In genomic region chr5:139569276-139569955, GRCh38 we compare ENCODE assay signal across 18 cellular contexts. TPM values are rescaled to one million over a fixed set of nuclear protein-coding genes. Genes with fewer than 3 reads are reported as not detected.
DNase-seq lines count a peak whose midpoint lies in the region; ATAC-seq and TF ChIP-seq lines count a peak whose summit lies in the region.
"Had no signal": no experiment of that assay in that cellular context is flagged by ENCODE, and none has a peak within 500 bp of the region (broad histone marks: within the 10 kb centered on the region; RNA-seq: fewer than 3 reads in every experiment).

No MANE protein-coding gene starts in this region.

- H3K27ac Mint-ChIP-seq in stimulated activated naive CD8-positive, alpha-beta T cell treated with anti-CD3 and anti-CD28 coated beads, Interleukin-15, Interleukin-2, amounts not matched to agents 100 ng/mL and 50 ng/mL, for 24 hours = peak overlapping the region; percentile 57
- H3K27ac Mint-ChIP-seq in WTC11 = peak overlapping the region; percentile 92

- H3K36me3 Mint-ChIP-seq in stimulated activated naive CD8-positive, alpha-beta T cell treated with anti-CD3 and anti-CD28 coated beads, Interleukin-15, Interleukin-2, amounts not matched to agents 100 ng/mL and 50 ng/mL, for 24 hours (ENCODE audit: low read depth) = peaks cover 61% of the 10 kb centered on the region
- H3K36me3 Mint-ChIP-seq in WTC11 = peaks cover 30% of the 10 kb centered on the region

- peak overlapping the region in 1 of 4 donors; percentile 19 for H3K27ac ChIP-seq in gastrocnemius medialis
- no peak overlapping the region for H3K27ac ChIP-seq in substantia nigra (ENCODE audit: low read depth, low read length, poor library complexity, severe bottlenecking)
- H3K27ac ChIP-seq: esophagus muscularis mucosa, psoas muscle had no signal

- ATAC-seq in stimulated activated naive CD8-positive, alpha-beta T cell treated with anti-CD3 and anti-CD28 coated beads, Interleukin-15, Interleukin-2, amounts not matched to agents 100 U/mL and 50 U/mL, for 24 hours = no peak
- ATAC-seq in WTC11 = no peak
- ATAC-seq in gastrocnemius medialis = no peak
- ATAC-seq in GM21576 (IDR thresholded peaks at IDR 0.05; ENCODE audit: unreplicated experiment) = no peak
- ATAC-seq: activated T-cell treated with anti-CD3 and anti-CD28 coated beads, Interleukin-2, amount 50 U/mL, for 4 hours; HCT116; mucosa of descending colon; psoas muscle had no signal

- in situ Hi-C loops in gastrocnemius medialis (cut with MboI; ENCODE audit: low sequenced_read_pairs in 4 of 4) = no loop called here

- no peaks in the 10 kb centered on the region for H3K9me3 ChIP-seq in gastrocnemius medialis
- H3K9me3 ChIP-seq: esophagus muscularis mucosa, mucosa of descending colon, psoas muscle had no signal

- DNase-seq in stimulated activated naive CD8-positive, alpha-beta T cell treated with anti-CD3 and anti-CD28 coated beads, Interleukin-15, Interleukin-2, amounts not matched to agents 100 U/mL and 50 U/mL, for 24 hours = no peak
- DNase-seq in WTC11 (ENCODE audit: low spot score) (no peak), hepatic stellate cell (ENCODE audit: low spot score) (peak; percentile 49), gastrocnemius medialis (no peak), substantia nigra (lab: John Stamatoyannopoulos, UW) (no peak), hippocampal formation (lab: John Stamatoyannopoulos, UW) (no peak)
- DNase-seq: activated T-cell treated with anti-CD3 and anti-CD28 coated beads, Interleukin-2, amount 50 U/mL, for 4 hours; central memory CD4-positive, alpha-beta T cell; GF-D8; mucosa of descending colon; NCI-H1092; NCI-H345; psoas muscle; stimulated activated naive CD4-positive, alpha-beta T cell had no signal

- H3K9me3 Mint-ChIP-seq in stimulated activated naive CD8-positive, alpha-beta T cell treated with anti-CD3 and anti-CD28 coated beads, Interleukin-15, Interleukin-2, amounts not matched to agents 100 ng/mL and 50 ng/mL, for 24 hours = no peaks in the 10 kb centered on the region
- H3K9me3 Mint-ChIP-seq in WTC11 = no peaks in the 10 kb centered on the region
- H3K9me3 Mint-ChIP-seq: activated T-cell treated with anti-CD3 and anti-CD28 coated beads, Interleukin-2, amount 50 U/mL, for 4 hours had no signal

- H3K4me1 Mint-ChIP-seq in stimulated activated naive CD8-positive, alpha-beta T cell treated with anti-CD3 and anti-CD28 coated beads, Interleukin-15, Interleukin-2, amounts not matched to agents 100 ng/mL and 50 ng/mL, for 24 hours (ENCODE audit: low read depth) = peaks cover 87% of the 10 kb centered on the region
- peaks cover 16% of the 10 kb centered on the region for H3K4me1 Mint-ChIP-seq in WTC11

- H3K27me3 Mint-ChIP-seq in stimulated activated naive CD8-positive, alpha-beta T cell treated with anti-CD3 and anti-CD28 coated beads, Interleukin-15, Interleukin-2, amounts not matched to agents 100 ng/mL and 50 ng/mL, for 24 hours = no peaks in the 10 kb centered on the region
- H3K27me3 Mint-ChIP-seq in WTC11 (ENCODE audit: low read depth) = no peaks in the 10 kb centered on the region

- H3K4me3 Mint-ChIP-seq in stimulated activated naive CD8-positive, alpha-beta T cell treated with anti-CD3 and anti-CD28 coated beads, Interleukin-15, Interleukin-2, amounts not matched to agents 100 ng/mL and 50 ng/mL, for 24 hours = peak overlapping the region; percentile 47
- no peak overlapping the region for H3K4me3 Mint-ChIP-seq in WTC11
- H3K4me3 Mint-ChIP-seq: activated T-cell treated with anti-CD3 and anti-CD28 coated beads, Interleukin-2, amount 50 U/mL, for 4 hours had no signal

- TF ChIP-seq CTCF in WTC11 (IDR thresholded peaks at IDR 0.05) = no peak
- no peak for TF ChIP-seq CTCF in gastrocnemius medialis (IDR thresholded peaks at IDR 0.05 in 4 of 5, conservative IDR thresholded peaks at IDR 0.05 in 1 of 5)

- intact Hi-C loops in gastrocnemius medialis (cut with DNase I; ENCODE audit: low total_unique reads) = no loop called here

- CTCF ChIA-PET in WTC11 (lab: Charles Lee) = no interaction called here

- peaks cover 48% of the 10 kb centered on the region in 2 donors for H3K4me1 ChIP-seq in gastrocnemius medialis

- H3K36me3 ChIP-seq in gastrocnemius medialis = no peaks in the 10 kb centered on the region

- no peaks in the 10 kb centered on the region for H3K27me3 ChIP-seq in gastrocnemius medialis
- H3K27me3 ChIP-seq: esophagus muscularis mucosa had no signal

- POLR2A ChIA-PET in WTC11 (lab: Charles Lee) = no interaction called here

- no peak for TF ChIP-seq POLR2A in gastrocnemius medialis (IDR thresholded peaks at IDR 0.05)

- no peak overlapping the region for H3K4me3 ChIP-seq in gastrocnemius medialis
- H3K4me3 ChIP-seq: esophagus muscularis mucosa, mucosa of descending colon, psoas muscle had no signal

TF ChIP-seq in WTC11, 78 proteins besides CTCF, POLR2A, EP300 and RAD21:
- TF ChIP-seq PRRX2 (CRISPR knock-in tag; IDR thresholded peaks at IDR 0.05) (no peak), ZNF425 (CRISPR knock-in tag; conservative IDR thresholded peaks at IDR 0.05) (0 out of 2 replicates have a peak, but pooled peaks have one; percentile 8)

RNA-seq across cellular contexts. Expression of gene UBE2D2, which starts 8.3 kb away (rescaled TPM):
- total RNA-seq in WTC11 (2021) (183 to 204 TPM (median 184 TPM) in 3 replicates), gastrocnemius medialis (100 to 1,000 TPM in 3 of 4 donors, 10 to 100 TPM in 1; 98.5 to 199 (median 131) TPM)
